8 cellular contexts compared by ENCODE assay signal in the genomic region with DNA sequence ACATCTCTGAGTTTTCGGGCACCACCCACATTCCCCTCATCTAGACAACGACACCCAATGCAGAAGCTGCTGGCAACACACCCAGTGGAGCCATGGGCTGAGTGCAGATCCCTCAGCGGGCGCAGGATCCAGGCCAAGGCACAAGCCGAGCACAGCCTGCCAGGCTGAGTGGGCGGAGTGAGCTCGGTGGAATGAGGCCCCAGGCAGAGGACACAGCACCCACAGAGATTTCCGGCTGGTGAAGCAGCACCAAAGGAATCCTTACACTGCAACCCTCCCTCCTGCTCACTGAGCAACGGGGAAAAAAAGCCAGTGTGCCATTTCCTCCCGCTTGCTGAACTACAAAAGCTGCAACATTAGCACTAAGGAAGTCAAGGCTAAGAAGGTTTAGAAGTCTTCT. TPM values are rescaled to one million over a fixed set of nuclear protein-coding genes. Genes with fewer than 3 reads are reported as not detected.
DNase-seq lines count a peak whose midpoint lies in the region; ATAC-seq and TF ChIP-seq lines count a peak whose summit lies in the region.

No MANE protein-coding gene starts in this region.

- peaks cover 3% of the 10 kb centered on the region for H3K9me3 Mint-ChIP-seq in natural killer cell treated with Interleukin-12 subunit alpha and Interleukin-12 subunit beta and Interleukin-15 and Interleukin-18, amount 100 ng/mL, for 72 hours

- H3K9me3 ChIP-seq in GM23248 (ENCODE audit: low read depth) (no peaks in the 10 kb centered on the region), uterus (no peaks in the 10 kb centered on the region)

- peak overlapping the region in 1 of 2 donors; percentile 22 for H3K27ac Mint-ChIP-seq in natural killer cell treated with Interleukin-12 subunit alpha and Interleukin-12 subunit beta and Interleukin-15 and Interleukin-18, amount 100 ng/mL, for 72 hours

- peak overlapping the region; percentile 58 for H3K4me3 ChIP-seq in GM23248
- H3K4me3 ChIP-seq in choroid plexus epithelial cell (ENCODE audit: low read depth, low read length), result no peak overlapping the region
- H3K4me3 ChIP-seq in uterus, result no peak overlapping the region

- intact Hi-C loops in uterus (cut with DNase I; ENCODE audit: low total_unique reads), result no loop called here

- H3K27me3 ChIP-seq in GM23248 (replicated peaks; ENCODE audit: insufficient read depth), result no peaks in the 10 kb centered on the region
- H3K27me3 ChIP-seq in uterus, result no peaks in the 10 kb centered on the region

- H3F3A ChIP-seq in GM23248 (ENCODE audit: insufficient read depth), result peaks cover 37% of the 10 kb centered on the region

- peak; percentile 99 for DNase-seq in GM23248
- peak; percentile 30 for DNase-seq in activated CD4-positive, alpha-beta T cell treated with anti-CD3 and anti-CD28 coated beads for 1 hour
- DNase-seq in choroid plexus epithelial cell (ENCODE audit: low read depth), result peak; percentile 95
- DNase-seq in natural killer cell treated with Interleukin-12 subunit alpha and Interleukin-12 subunit beta and Interleukin-15 and Interleukin-18, amount 100 ng/mL, for 72 hours (ENCODE audit: low spot score), result no peak
- peak; percentile 19 to 39 for DNase-seq in uterus
- no peak for DNase-seq in ecto neural progenitor cell (ENCODE audit: low spot score)
- DNase-seq in GF-D8 (lab: John Stamatoyannopoulos, UW), result no peak

- TF ChIP-seq POLR2A in uterus (IDR thresholded peaks at IDR 0.05), result no peak

- peak overlapping the region; percentile 69 for H3K9ac ChIP-seq in GM23248

- in situ Hi-C loops in GM23248 (cut with MboI), result loop anchor here (25.0 kb wide), 1 partner anchor 525 kb away; the partner anchor contains the start of gene ACTL6A

- H3K27ac ChIP-seq in GM23248, result peak overlapping the region; percentile 87
- H3K27ac ChIP-seq in uterus, result peak overlapping the region; percentile 6 to 16

- H3K9me2 ChIP-seq in GM23248 (ENCODE audit: insufficient read depth), result no peaks in the 10 kb centered on the region

- 1 to 8% methylated on average over 10 of the region's 10 CpGs for WGBS in GM23248 (ENCODE audit: low coverage in 1 of 2, low lambda C conversion rate in 2 of 2, missing lambda C conversion rate in 2 of 2), 2 experiments

- peaks cover 89% of the 10 kb centered on the region for H3K79me2 ChIP-seq in GM23248 (ENCODE audit: insufficient read depth)

- no peaks in the 10 kb centered on the region for H4K20me1 ChIP-seq in GM23248 (ENCODE audit: insufficient read depth)

- H3K36me3 Mint-ChIP-seq in natural killer cell treated with Interleukin-12 subunit alpha and Interleukin-12 subunit beta and Interleukin-15 and Interleukin-18, amount 100 ng/mL, for 72 hours, result peaks cover 4% of the 10 kb centered on the region

- peaks cover 53% of the 10 kb centered on the region for H3K4me1 ChIP-seq in GM23248 (ENCODE audit: insufficient read depth)
- H3K4me1 ChIP-seq in uterus, result peaks cover 0 to 3% of the 10 kb centered on the region in 2 donors

- H3K36me3 ChIP-seq in GM23248 (ENCODE audit: low read depth) (no peaks in the 10 kb centered on the region; the same call in 1 of the 2 replicates), uterus (no peaks in the 10 kb centered on the region)

- TF ChIP-seq CTCF in choroid plexus epithelial cell (conservative IDR thresholded peaks at IDR 0.05; ENCODE audit: low read depth, low read length) (no peak), uterus (IDR thresholded peaks at IDR 0.05) (no peak)

- peak overlapping the region; percentile 97 for H3K4me2 ChIP-seq in GM23248 (ENCODE audit: unreplicated experiment)

- peak overlapping the region; percentile 76 for H2AFZ ChIP-seq in GM23248

- no peaks in the 10 kb centered on the region for H3K27me3 Mint-ChIP-seq in natural killer cell treated with Interleukin-12 subunit alpha and Interleukin-12 subunit beta and Interleukin-15 and Interleukin-18, amount 100 ng/mL, for 72 hours

- peak; percentile 59 to 68 for ATAC-seq in natural killer cell treated with Interleukin-12 subunit alpha and Interleukin-12 subunit beta and Interleukin-15 and Interleukin-18, amount 100 ng/mL, for 72 hours
- no peak for ATAC-seq in GM19023 (IDR thresholded peaks at IDR 0.05; ENCODE audit: unreplicated experiment)

- no peak overlapping the region for H3K4me3 Mint-ChIP-seq in natural killer cell treated with Interleukin-12 subunit alpha and Interleukin-12 subunit beta and Interleukin-15 and Interleukin-18, amount 100 ng/mL, for 72 hours

- H3K4me1 Mint-ChIP-seq in natural killer cell treated with Interleukin-12 subunit alpha and Interleukin-12 subunit beta and Interleukin-15 and Interleukin-18, amount 100 ng/mL, for 72 hours (ENCODE audit: low read depth in 2 of 2), result peaks cover 23 to 25% of the 10 kb centered on the region in 2 donors

RNA-seq across cellular contexts. Expression of gene ZMAT3, which starts 34.2 kb away (rescaled TPM):
- total RNA-seq in GM23248 (2014; rRNA removed; shearing (Covaris generic)), result 23.6 and 24.8 TPM in 2 replicates
- polyA plus RNA-seq in GM23248 (2016; fragmentation: Nextera tagmentation; extraction: Ambion mirVana), result 37.8 and 40.1 TPM in 2 replicates
- 10 to 100 TPM; 17.4 to 28.4 TPM for total RNA-seq in natural killer cell treated with Interleukin-12 subunit alpha and Interleukin-12 subunit beta and Interleukin-15 and Interleukin-18, amount 100 ng/mL, for 72 hours
- total RNA-seq in uterus, result 10 to 100 TPM in 3 of 4 donors, 1 to 10 TPM in 1; 9.4 to 24.4 (median 13.9) TPM

Comparison
In these comparisons a context has a peak if more than half of its experiments do, and no peak if none do; other contexts are left out.
1. DNase-seq: peak in GM23248 (single experiment), activated CD4-positive, alpha-beta T cell treated with anti-CD3 and anti-CD28 coated beads for 1 hour (single experiment), choroid plexus epithelial cell (single experiment) and uterus (2 of 2); none in natural killer cell treated with Interleukin-12 subunit alpha and Interleukin-12 subunit beta and Interleukin-15 and Interleukin-18, amount 100 ng/mL, for 72 hours (single experiment), ecto neural progenitor cell (single experiment) and GF-D8 (single experiment).